9 cellular contexts compared by ENCODE assay signal in the genomic region with DNA sequence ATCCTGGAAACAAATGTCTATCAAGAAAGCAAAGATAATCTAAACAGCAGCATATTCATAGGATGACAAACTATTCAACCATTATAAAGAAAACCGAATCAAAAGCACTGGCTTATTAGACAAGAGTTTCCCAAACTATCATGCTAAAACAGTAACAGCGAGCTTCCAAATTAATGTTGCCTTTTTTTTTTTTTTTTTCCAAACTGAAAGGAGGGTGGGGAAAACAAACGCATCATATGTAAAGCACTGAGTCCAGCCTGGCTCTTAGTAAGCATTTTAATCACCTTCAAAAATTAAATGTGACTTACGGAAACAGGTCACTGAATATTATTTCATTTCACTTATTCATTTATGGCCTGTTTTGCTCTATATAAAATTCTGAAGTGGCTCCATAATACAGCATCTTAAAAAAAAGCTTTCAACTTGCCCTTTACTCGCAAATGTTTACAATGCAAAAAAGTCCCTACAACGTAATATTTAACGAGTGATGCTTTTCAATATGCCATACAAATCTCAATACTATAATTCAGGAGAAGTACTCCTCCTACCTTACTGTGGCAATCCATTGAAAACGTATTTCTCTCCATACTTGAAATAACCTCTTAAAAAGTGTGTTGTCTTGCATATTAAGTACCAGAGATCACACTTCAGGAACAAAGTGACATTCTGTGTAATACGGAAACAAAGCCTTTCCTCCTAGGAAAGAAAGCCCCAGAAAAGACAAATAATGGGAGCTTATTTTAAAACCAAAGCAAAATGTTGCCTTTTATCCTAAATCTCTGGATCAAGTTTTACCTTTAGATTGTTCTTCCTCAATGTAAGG. TPM values are rescaled to one million over a fixed set of nuclear protein-coding genes. Genes with fewer than 3 reads are reported as not detected.
DNase-seq lines count a peak whose midpoint lies in the region; ATAC-seq, FAIRE-seq and TF ChIP-seq lines count a peak whose summit lies in the region.
"Had no signal": no experiment of that assay in that cellular context is flagged by ENCODE, and none has a peak within 500 bp of the region (broad histone marks: within the 10 kb centered on the region; RNA-seq: fewer than 3 reads in every experiment).

No MANE protein-coding gene starts in this region.

- H3K36me3 ChIP-seq in heart right ventricle (no peaks in the 10 kb centered on the region), endothelial cell of umbilical vein (ENCODE audit: control insufficient read depth in 2 of 2, extremely low read depth in 1 of 2, insufficient read depth in 2 of 2, low read length in 2 of 2) (no peaks in the 10 kb centered on the region), uterus (no peaks in the 10 kb centered on the region)

- peak overlapping the region; percentile 100 for H3K4me2 ChIP-seq in endothelial cell of umbilical vein (ENCODE audit: insufficient read depth, low read length)

- H3K36me3 Mint-ChIP-seq in nephron (ENCODE audit: low read depth), result peaks cover 23% of the 10 kb centered on the region

- TF ChIP-seq POLR2A in endothelial cell of umbilical vein (IDR thresholded peaks at IDR 0.05; ENCODE audit: low read depth, low read length) (no peak), uterus (IDR thresholded peaks at IDR 0.05) (no peak), GM12891 (IDR thresholded peaks at IDR 0.05; ENCODE audit: low read depth, low read length) (no peak)

- peak overlapping the region; percentile 87 to 98 (median 97) for H3K27ac Mint-ChIP-seq in nephron

- BruUV-seq in endothelial cell of umbilical vein (replicated peaks; lab: Mats Ljungman, UMichigan), result no TSS peak

- H3K9me1 ChIP-seq in endothelial cell of umbilical vein (replicated peaks; ENCODE audit: control insufficient read depth, extremely low read depth, insufficient read depth, low read length), result no peaks in the 10 kb centered on the region

- peaks cover 64% of the 10 kb centered on the region for H3K79me2 ChIP-seq in endothelial cell of umbilical vein (ENCODE audit: control insufficient read depth, insufficient read depth, low read length)

- H3K9me3 ChIP-seq in heart right ventricle (peaks cover 0 to 10% (median 0%) of the 10 kb centered on the region in 11 donors), endothelial cell of umbilical vein (replicated peaks; ENCODE audit: control insufficient read depth, insufficient read depth, low read length) (no peaks in the 10 kb centered on the region), uterus (no peaks in the 10 kb centered on the region)

- ATAC-seq in heart right ventricle (no peak), left ventricle myocardium superior (no peak), GM18498 (IDR thresholded peaks at IDR 0.05; ENCODE audit: unreplicated experiment) (no peak)

- POLR2A ChIA-PET in endothelial cell of umbilical vein (lab: Charles Lee), result interaction anchor here (0.6 to 2.0 kb wide), 3 partner anchors 20 to 1725 kb away, joined by 4 to 7 read pairs (median 5); no protein-coding TSS in a partner anchor

- peaks cover 6% of the 10 kb centered on the region for H4K20me1 ChIP-seq in endothelial cell of umbilical vein (replicated peaks; ENCODE audit: control insufficient read depth, extremely low read depth, insufficient read depth, low read length)

- no peak for TF ChIP-seq CTCF in heart right ventricle (IDR thresholded peaks at IDR 0.05)
- no peak for TF ChIP-seq CTCF in endothelial cell of umbilical vein (IDR thresholded peaks at IDR 0.05; ENCODE audit: extremely low read depth in 1 of 2, insufficient read depth in 1 of 2, low read depth in 1 of 2, low read length in 2 of 2)
- TF ChIP-seq CTCF in nephron (IDR thresholded peaks at IDR 0.05; ENCODE audit: unreplicated experiment in 3 of 3), result no peak
- TF ChIP-seq CTCF in uterus (IDR thresholded peaks at IDR 0.05), result no peak

- peak; percentile 38 for FAIRE-seq in endothelial cell of umbilical vein (lab: Jason Lieb, UNC)
- FAIRE-seq in GM12891 (lab: Jason Lieb, UNC), result no peak

- H3K27me3 ChIP-seq in heart right ventricle (peaks cover 0 to 66% (median 0%) of the 10 kb centered on the region in 7 donors), endothelial cell of umbilical vein (ENCODE audit: control insufficient read depth in 2 of 2, insufficient read depth in 2 of 2, low read length in 2 of 2) (no peaks in the 10 kb centered on the region), uterus (no peaks in the 10 kb centered on the region)

- peak overlapping the region; percentile 92 to 98 (median 98) for H3K4me3 Mint-ChIP-seq in nephron

- H3K4me1 Mint-ChIP-seq in nephron, result peaks cover 47% of the 10 kb centered on the region

- 9 to 14% methylated on average over 9 of the region's 9 CpGs for WGBS in heart right ventricle, 2 donors

- peaks cover 5% of the 10 kb centered on the region for H3K9me3 Mint-ChIP-seq in nephron

- H3K27me3 Mint-ChIP-seq in nephron (ENCODE audit: low read depth), result no peaks in the 10 kb centered on the region

- peak overlapping the region; percentile 92 to 99 (median 98) for H3K27ac ChIP-seq in heart right ventricle
- H3K27ac ChIP-seq in endothelial cell of umbilical vein (ENCODE audit: insufficient read depth, low read depth, low read length), result peak overlapping the region; percentile 94
- H3K27ac ChIP-seq in uterus, result peak overlapping the region; percentile 88 to 99

- H3K4me3 ChIP-seq in heart right ventricle, result peak overlapping the region; percentile 56 to 91 (median 76)
- peak overlapping the region; percentile 98 to 100 (median 99) for H3K4me3 ChIP-seq in endothelial cell of umbilical vein (replicated peaks in 1 of 3; ENCODE audit: insufficient read depth in 1 of 3, low read depth in 1 of 3, low read length in 3 of 3)
- peak overlapping the region; percentile 62 to 96 for H3K4me3 ChIP-seq in uterus

- CTCF ChIA-PET in endothelial cell of umbilical vein (lab: Charles Lee), result interaction anchor here (0.8 to 4.4 kb wide), 13 partner anchors 9 to 255 kb away, joined by 3 to 52 read pairs (median 4); no protein-coding TSS in a partner anchor

- intact Hi-C loops in heart right ventricle (cut with DNase I), result loop anchor here in 9 of 10 donors (5.0 to 10.0 kb wide), 7 partner anchors 52 to 107 kb away; no protein-coding TSS in a partner anchor
- intact Hi-C loops in left ventricle myocardium superior (cut with micrococcal nuclease), result loop anchor here (10.0 kb wide), 1 partner anchor 65 kb away; no protein-coding TSS in a partner anchor
- intact Hi-C loops in endothelial cell of umbilical vein (cut with micrococcal nuclease), result loop anchor here (1.0 to 5.0 kb wide), 4 partner anchors 15 to 123 kb away; no protein-coding TSS in a partner anchor
- intact Hi-C loops in uterus (cut with DNase I; ENCODE audit: low total_unique reads), result no loop called here

- DNase-seq in heart right ventricle (no peak), left ventricle myocardium superior (no peak), endothelial cell of umbilical vein (ENCODE audit: low read depth, low spot score) (peak; percentile 62), uterus (no peak), iPS-NIHi7 (ENCODE audit: extremely low spot score) (no peak), GM12891 (ENCODE audit: insufficient read length, low spot score) (no peak)

- H3K4me1 ChIP-seq in heart right ventricle, result peaks cover 4 to 69% (median 40%) of the 10 kb centered on the region in 9 donors
- peaks cover 44% of the 10 kb centered on the region for H3K4me1 ChIP-seq in endothelial cell of umbilical vein (ENCODE audit: control insufficient read depth, extremely low read depth, insufficient read depth, low read length)
- H3K4me1 ChIP-seq in uterus, result peaks cover 0 to 6% of the 10 kb centered on the region in 2 donors

- peak overlapping the region; percentile 97 for H3K9ac ChIP-seq in endothelial cell of umbilical vein (replicated peaks; ENCODE audit: extremely low read depth, insufficient read depth, low read length)

- no peak overlapping the region for H2AFZ ChIP-seq in endothelial cell of umbilical vein (ENCODE audit: low read depth, low read length)

- dilution Hi-C loops in endothelial cell of umbilical vein (cut with MboI; ENCODE audit: extremely low pct_ligation_motif_present, low sequenced_read_pairs), result loop anchor here (10.0 kb wide), 1 partner anchor 145 kb away; no protein-coding TSS in a partner anchor

TF ChIP-seq in endothelial cell of umbilical vein, 7 proteins besides CTCF, POLR2A, EP300 and RAD21 (continues in another document):
- TF ChIP-seq POLR2AphosphoS5 (IDR thresholded peaks at IDR 0.05; ENCODE audit: insufficient read depth, low read depth, low read length) (no peak), FOS (IDR thresholded peaks at IDR 0.05; ENCODE audit: borderline replicate concordance, insufficient read depth, low read length) (no peak), MYC (IDR thresholded peaks at IDR 0.05; ENCODE audit: low read depth, low read length) (no peak), GATA2 (IDR thresholded peaks at IDR 0.05; ENCODE audit: insufficient read depth, insufficient read length, low read depth, low read length) (no peak)
- TF ChIP-seq, protein P1, sequence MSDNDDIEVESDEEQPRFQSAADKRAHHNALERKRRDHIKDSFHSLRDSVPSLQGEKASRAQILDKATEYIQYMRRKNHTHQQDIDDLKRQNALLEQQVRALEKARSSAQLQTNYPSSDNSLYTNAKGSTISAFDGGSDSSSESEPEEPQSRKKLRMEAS (IDR thresholded peaks at IDR 0.05; ENCODE audit: insufficient read depth, insufficient read length), result no peak

TF ChIP-seq in GM12891, 5 proteins besides CTCF, POLR2A, EP300 and RAD21:
- no peak for TF ChIP-seq POLR2AphosphoS5 (IDR thresholded peaks at IDR 0.05; ENCODE audit: low read depth, low read length)
- no peak for TF ChIP-seq SPI1 (IDR thresholded peaks at IDR 0.05; ENCODE audit: low read depth, low read length)
- no peak for TF ChIP-seq TAF1 (IDR thresholded peaks at IDR 0.05; ENCODE audit: low read depth, low read length)
- no peak for TF ChIP-seq PAX5 (IDR thresholded peaks at IDR 0.05; ENCODE audit: insufficient read depth, low read length, severe bottlenecking)
- no peak for TF ChIP-seq POU2F2 (IDR thresholded peaks at IDR 0.05; ENCODE audit: low read depth, low read length)

RNA-seq across cellular contexts. Expression of gene TJP1, which starts 2.1 kb away (rescaled TPM):
- total RNA-seq in heart right ventricle, result 100 to 1,000 TPM in 8 of 10 donors, 10 to 100 TPM in 2; 89.0 to 166 (median 126) TPM
- polyA plus RNA-seq in heart right ventricle, result 10 to 100 TPM; 22.8 to 32.8 TPM
- 123 TPM for total RNA-seq in left ventricle myocardium superior
- total RNA-seq in endothelial cell of umbilical vein, result 128 and 133 TPM in 2 replicates
- polyA plus RNA-seq in endothelial cell of umbilical vein, result 43.8 and 45.6 TPM in 2 replicates
- 46.5 and 50.7 TPM in 2 replicates for polyA plus RNA-seq in endothelial cell of umbilical vein (2011; cell fraction: cytosol; rRNA removed)
- 107 and 123 TPM in 2 replicates for polyA plus RNA-seq in endothelial cell of umbilical vein (2011; cell fraction: nucleus; rRNA removed)
- polyA plus RNA-seq in endothelial cell of umbilical vein (2012), result 47.6 and 61.8 TPM in 2 replicates
- 118 and 121 TPM in 2 replicates for polyA minus RNA-seq in endothelial cell of umbilical vein
- 22.8 TPM for polyA minus RNA-seq in endothelial cell of umbilical vein (2011; cell fraction: cytosol; rRNA and poly(A)+ RNA removed)
- polyA minus RNA-seq in endothelial cell of umbilical vein (2011; cell fraction: nucleus; rRNA and poly(A)+ RNA removed), result 164 and 213 TPM in 2 replicates
- 100 to 1,000 TPM in 3 of 4 donors, 10 to 100 TPM in 1; 72.4 to 191 (median 136) TPM for total RNA-seq in uterus
- polyA plus RNA-seq in GM12891 (2012; ENCODE audit: low read depth, missing spikeins), result not detected
- total RNA-seq: T-helper 1 cell treated with Interleukin-12 subunit alpha and Interleukin-12 subunit beta and Interleukin-4 antibody, amounts not matched to agents 30 ng/mL and 1 ng/mL, for 36 hours had no signal
